Comparison of ENCODE assay signal across 12 cellular contexts in the genomic region with DNA sequence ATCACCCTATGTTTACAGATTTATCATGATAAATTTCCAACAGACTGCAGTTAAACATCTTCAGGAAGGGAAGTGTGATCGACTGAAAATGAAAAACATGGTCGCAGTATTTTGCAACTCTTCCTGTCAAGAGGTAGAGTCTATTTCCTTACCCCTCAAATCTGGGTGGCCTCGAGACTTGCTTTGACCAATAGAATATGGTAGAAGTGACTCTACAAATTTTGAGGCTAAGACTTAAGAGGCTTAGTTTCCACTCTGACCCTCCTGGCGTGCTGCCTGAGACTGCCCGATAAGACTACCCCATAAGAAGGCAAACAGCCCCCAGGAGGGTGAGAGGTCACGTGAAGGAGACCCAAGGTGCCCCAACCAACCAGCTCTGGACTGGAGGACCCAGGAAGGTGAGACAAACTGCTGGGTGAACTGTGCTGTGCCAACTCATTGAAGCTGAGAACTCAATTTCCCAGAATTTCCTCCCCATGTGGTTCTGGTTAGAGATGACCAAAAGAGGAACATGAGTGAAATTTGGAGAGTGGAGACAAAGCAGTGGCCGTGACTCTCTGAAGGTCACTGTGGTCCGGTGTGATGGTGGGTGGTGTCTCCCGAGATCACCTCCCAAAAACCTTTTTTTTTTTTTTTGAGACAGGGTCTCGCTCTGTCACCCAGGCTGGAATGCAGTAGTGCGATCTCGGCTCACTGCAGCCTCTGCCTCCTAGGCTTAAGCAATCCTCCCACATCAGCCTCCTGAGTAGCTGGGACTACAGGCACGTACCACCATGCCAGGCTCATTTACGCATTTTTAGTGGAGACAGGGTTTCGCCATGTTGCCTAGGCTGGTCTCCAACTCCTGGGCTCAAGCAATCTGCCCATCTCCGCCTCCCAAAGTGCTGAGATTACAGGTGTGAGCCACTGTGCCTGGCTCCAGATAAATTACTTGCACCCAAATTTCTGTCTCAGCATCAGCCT.
A peak's percentile ranks its signal among the peaks of the same experiment; 100 is the strongest.
DNase-seq lines count a peak whose midpoint lies in the region; ATAC-seq and TF ChIP-seq lines count a peak whose summit lies in the region.
"Had no signal": no experiment of that assay in that cellular context is flagged by ENCODE, and none has a peak within 500 bp of the region (broad histone marks: within the 10 kb centered on the region; RNA-seq: fewer than 3 reads in every experiment).

No MANE protein-coding gene starts in this region.

- no peak overlapping the region for H3K4me3 ChIP-seq in NB4 (ENCODE audit: low read depth, low read length)
- H3K4me3 ChIP-seq: tibial nerve had no signal

- H3K36me3 Mint-ChIP-seq in T-helper 2 cell treated with Interferon-gamma antibody and Interleukin-4, amounts not matched to agents 5 μg/mL and 100 μg/mL, for 36 hours (ENCODE audit: low read depth) = peaks cover 14% of the 10 kb centered on the region
- H3K36me3 Mint-ChIP-seq in effector memory CD8-positive, alpha-beta T cell (ENCODE audit: insufficient read depth) = peaks cover 11% of the 10 kb centered on the region

- no peak for ATAC-seq in effector memory CD8-positive, alpha-beta T cell (replicated peaks)
- ATAC-seq in HG03342 (IDR thresholded peaks at IDR 0.05; ENCODE audit: unreplicated experiment) = no peak
- ATAC-seq in HG02642 (IDR thresholded peaks at IDR 0.05; ENCODE audit: poor library complexity, unreplicated experiment) = no peak
- no peak for ATAC-seq in HG02885 (IDR thresholded peaks at IDR 0.05; ENCODE audit: poor library complexity, unreplicated experiment)

- peak overlapping the region; percentile 63 for H3K27ac Mint-ChIP-seq in T-helper 2 cell treated with Interferon-gamma antibody and Interleukin-4, amounts not matched to agents 5 μg/mL and 100 μg/mL, for 36 hours
- H3K27ac Mint-ChIP-seq in effector memory CD8-positive, alpha-beta T cell = peak overlapping the region; percentile 73 to 83
- H3K27ac Mint-ChIP-seq: progenitor cell of endocrine pancreas had no signal

- no peaks in the 10 kb centered on the region for H3K27me3 Mint-ChIP-seq in T-helper 2 cell treated with Interferon-gamma antibody and Interleukin-4, amounts not matched to agents 5 μg/mL and 100 μg/mL, for 36 hours (ENCODE audit: low read depth)
- no peaks in the 10 kb centered on the region for H3K27me3 Mint-ChIP-seq in effector memory CD8-positive, alpha-beta T cell

- H3K4me3 Mint-ChIP-seq in T-helper 2 cell treated with Interferon-gamma antibody and Interleukin-4, amounts not matched to agents 5 μg/mL and 100 μg/mL, for 36 hours = peak overlapping the region; percentile 8
- H3K4me3 Mint-ChIP-seq in effector memory CD8-positive, alpha-beta T cell = peak overlapping the region; percentile 59 to 66

- no peak for DNase-seq in T-helper 2 cell treated with Interferon-gamma antibody and Interleukin-4, amounts not matched to agents 5 μg/mL and 100 μg/mL, for 36 hours (ENCODE audit: low spot score)
- DNase-seq in T-helper 2 cell (no peak), NB4 (ENCODE audit: low read depth) (peak; percentile 44), pons (ENCODE audit: low spot score) (peak; percentile 49)
- no peak for DNase-seq in effector memory CD8-positive, alpha-beta T cell
- DNase-seq: central memory CD4-positive, alpha-beta T cell; NCI-H446 treated with DMSO at 0.1 percent for 48 hours had no signal

- TF ChIP-seq POLR2A in NB4 (IDR thresholded peaks at IDR 0.05; ENCODE audit: extremely low read depth, insufficient read length) = no peak

- peaks cover 55% of the 10 kb centered on the region for H3K4me1 Mint-ChIP-seq in T-helper 2 cell treated with Interferon-gamma antibody and Interleukin-4, amounts not matched to agents 5 μg/mL and 100 μg/mL, for 36 hours (ENCODE audit: low read depth)
- peaks cover 43 to 44% of the 10 kb centered on the region in 2 donors for H3K4me1 Mint-ChIP-seq in effector memory CD8-positive, alpha-beta T cell (ENCODE audit: low read depth in 2 of 2)

- peaks cover 6% of the 10 kb centered on the region for H3K9me3 Mint-ChIP-seq in T-helper 2 cell treated with Interferon-gamma antibody and Interleukin-4, amounts not matched to agents 5 μg/mL and 100 μg/mL, for 36 hours
- peaks cover 0 to 6% of the 10 kb centered on the region in 2 donors for H3K9me3 Mint-ChIP-seq in effector memory CD8-positive, alpha-beta T cell

- TF ChIP-seq CTCF in NB4 (IDR thresholded peaks at IDR 0.05; ENCODE audit: low read depth, low read length) = no peak

Comparison
In these comparisons a context has a peak if more than half of its experiments do, and no peak if none do; other contexts are left out.
1. DNase-seq: peak in NB4 (single experiment) and pons (single experiment); none in T-helper 2 cell treated with Interferon-gamma antibody and Interleukin-4, amounts not matched to agents 5 μg/mL and 100 μg/mL, for 36 hours (single experiment), T-helper 2 cell (0 of 5) and effector memory CD8-positive, alpha-beta T cell (0 of 3).